16 cellular contexts compared by ENCODE assay signal in the genomic region with DNA sequence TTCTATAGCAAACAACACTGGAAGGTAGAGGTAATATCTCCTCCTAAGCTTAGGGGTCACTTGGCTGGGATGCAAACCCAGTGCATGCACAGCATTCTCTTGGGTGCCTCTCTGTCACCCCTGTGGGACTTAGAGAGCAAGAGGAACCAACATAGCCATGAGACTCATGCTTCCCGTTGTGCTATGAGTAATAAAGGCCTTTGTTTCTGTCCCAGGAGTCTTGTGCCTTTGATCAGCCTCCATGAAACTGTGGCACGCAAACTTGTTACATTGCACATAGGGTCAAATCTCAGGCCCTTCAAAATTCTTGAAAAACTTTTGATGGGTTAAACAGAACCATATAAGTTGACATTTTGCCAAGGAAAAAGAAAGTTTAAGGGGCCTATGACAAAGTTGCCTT.
A peak's percentile ranks its signal among the peaks of the same experiment; 100 is the strongest.
DNase-seq lines count a peak whose midpoint lies in the region; ATAC-seq and TF ChIP-seq lines count a peak whose summit lies in the region.
"Had no signal": no experiment of that assay in that cellular context is flagged by ENCODE, and none has a peak within 500 bp of the region (broad histone marks: within the 10 kb centered on the region; RNA-seq: fewer than 3 reads in every experiment).

No MANE protein-coding gene starts in this region.

- H3K27me3 Mint-ChIP-seq in activated B cell treated with CpG ODN at 0.5 μM for 24 hours, result no peaks in the 10 kb centered on the region
- no peaks in the 10 kb centered on the region for H3K27me3 Mint-ChIP-seq in activated naive CD4-positive, alpha-beta T cell treated with anti-CD3 and anti-CD28 coated beads for 36 hours (ENCODE audit: low read depth)
- H3K27me3 Mint-ChIP-seq: progenitor cell of endocrine pancreas had no signal

- peaks cover 8% of the 10 kb centered on the region for H3K9me3 Mint-ChIP-seq in activated B cell treated with CpG ODN at 0.5 μM for 24 hours
- peaks cover 12% of the 10 kb centered on the region for H3K9me3 Mint-ChIP-seq in activated naive CD4-positive, alpha-beta T cell treated with anti-CD3 and anti-CD28 coated beads for 36 hours

- no peak for TF ChIP-seq CTCF in activated B cell treated with CpG ODN at 0.5 μM for 24 hours (IDR thresholded peaks at IDR 0.05)

- H3K4me1 Mint-ChIP-seq in activated B cell treated with CpG ODN at 0.5 μM for 24 hours, result no peaks in the 10 kb centered on the region
- no peaks in the 10 kb centered on the region for H3K4me1 Mint-ChIP-seq in activated naive CD4-positive, alpha-beta T cell treated with anti-CD3 and anti-CD28 coated beads for 36 hours (ENCODE audit: low read depth)
- H3K4me1 Mint-ChIP-seq: H9 had no signal

- ATAC-seq in GM18517 (IDR thresholded peaks at IDR 0.05; ENCODE audit: unreplicated experiment) (peak; percentile 55), GM21526 (IDR thresholded peaks at IDR 0.05; ENCODE audit: low FRiP score, unreplicated experiment) (peak; percentile 58), HG03064 (IDR thresholded peaks at IDR 0.05; ENCODE audit: low read depth, unreplicated experiment) (peak; percentile 53), activated B cell treated with CpG ODN at 0.5 μM for 24 hours (ENCODE audit: low read depth) (peak; percentile 40)
- ATAC-seq: left colon had no signal

- POLR2A ChIA-PET in activated B cell treated with CpG ODN at 0.5 μM for 24 hours (lab: Charles Lee), result no interaction called here

- H3K27ac Mint-ChIP-seq in activated B cell treated with CpG ODN at 0.5 μM for 24 hours, result no peak overlapping the region
- H3K27ac Mint-ChIP-seq in activated naive CD4-positive, alpha-beta T cell treated with anti-CD3 and anti-CD28 coated beads for 36 hours, result no peak overlapping the region
- H3K27ac Mint-ChIP-seq: H9, progenitor cell of endocrine pancreas had no signal

- H3K36me3 Mint-ChIP-seq in activated B cell treated with CpG ODN at 0.5 μM for 24 hours (ENCODE audit: low read depth), result no peaks in the 10 kb centered on the region
- H3K36me3 Mint-ChIP-seq in activated naive CD4-positive, alpha-beta T cell treated with anti-CD3 and anti-CD28 coated beads for 36 hours (ENCODE audit: low read depth), result no peaks in the 10 kb centered on the region

- no peak overlapping the region for H3K4me3 Mint-ChIP-seq in activated B cell treated with CpG ODN at 0.5 μM for 24 hours
- H3K4me3 Mint-ChIP-seq in activated naive CD4-positive, alpha-beta T cell treated with anti-CD3 and anti-CD28 coated beads for 36 hours, result no peak overlapping the region
- H3K4me3 Mint-ChIP-seq: H9 had no signal

- CTCF ChIA-PET in activated B cell treated with CpG ODN at 0.5 μM for 24 hours (lab: Charles Lee), result no interaction called here
- CTCF ChIA-PET in activated naive CD4-positive, alpha-beta T cell treated with anti-CD3 and anti-CD28 coated beads for 36 hours (lab: Charles Lee), result no interaction called here

- intact Hi-C loops in activated B cell treated with CpG ODN at 0.5 μM for 24 hours (cut with micrococcal nuclease), result no loop called here
- intact Hi-C loops in activated naive CD4-positive, alpha-beta T cell treated with anti-CD3 and anti-CD28 coated beads for 36 hours (cut with micrococcal nuclease), result no loop called here

- DNase-seq in activated B cell treated with CpG ODN at 0.5 μM for 24 hours (no peak), inferior parietal cortex (ENCODE audit: extremely low spot score) (no peak), NCI-H1105 treated with DMSO at 0.1 percent for 48 hours (lab: John Stamatoyannopoulos, UW) (no peak)
- DNase-seq in activated naive CD4-positive, alpha-beta T cell treated with anti-CD3 and anti-CD28 coated beads for 36 hours, result no peak
- no peak for DNase-seq in activated effector memory CD4-positive, alpha-beta T cell treated with Interleukin-2 at 50 U/mL for 16 hours
- DNase-seq: activated naive CD4-positive, alpha-beta T cell; DMS 273 treated with DMSO at 0.1 percent for 48 hours; dorsolateral prefrontal cortex; H9; KBM-7; left colon; SK-N-SH had no signal
